In genomic region chr17:81391268-81391963, GRCh38 we compare ENCODE assay signal across 9 cellular contexts. TPM values are rescaled to one million over a fixed set of nuclear protein-coding genes. Genes with fewer than 3 reads are reported as not detected.
DNase-seq lines count a peak whose midpoint lies in the region; TF ChIP-seq lines count a peak whose summit lies in the region.
"Had no signal": no experiment of that assay in that cellular context is flagged by ENCODE, and none has a peak within 500 bp of the region (broad histone marks: within the 10 kb centered on the region; RNA-seq: fewer than 3 reads in every experiment).

No MANE protein-coding gene starts in this region.

- H3K9me3 ChIP-seq in Peyer's patch = peaks cover 0 to 5% (median 0%) of the 10 kb centered on the region in 4 donors
- no peaks in the 10 kb centered on the region for H3K9me3 ChIP-seq in parathyroid adenoma (ENCODE audit: control insufficient read depth, low read length)

- POLR2A ChIA-PET in AG04449 (lab: Yijun Ruan, JAX) = interaction anchor here (0.9 to 1.3 kb wide), 4 partner anchors 10 to 62 kb away, joined by 3 to 5 read pairs (median 4); no protein-coding TSS in a partner anchor

- peak overlapping the region; percentile 64 for H3K4me2 ChIP-seq in parathyroid adenoma (ENCODE audit: low read length)

- H3K4me3 ChIP-seq in AG04449 (ENCODE audit: low read depth, low read length) = peak overlapping the region; percentile 60
- peak overlapping the region in 2 of 4 donors; percentile 60 to 94 for H3K4me3 ChIP-seq in Peyer's patch
- H3K4me3 ChIP-seq in fibroblast of villous mesenchyme (ENCODE audit: low read depth, low read length) = peak overlapping the region; percentile 70
- H3K4me3 ChIP-seq in parathyroid adenoma (ENCODE audit: low read depth, low read length) = peak overlapping the region; percentile 61

- no peak for DNase-seq in AG04449 (ENCODE audit: low read depth, low spot score)
- DNase-seq in Peyer's patch = no peak
- no peak for DNase-seq in fibroblast of villous mesenchyme (ENCODE audit: low read depth)
- no peak for DNase-seq in CD1c-positive myeloid dendritic cell (ENCODE audit: extremely low spot score)
- DNase-seq in NCI-H146 treated with DMSO at 0.1 percent for 48 hours (lab: John Stamatoyannopoulos, UW; ENCODE audit: unreplicated experiment) = no peak
- DNase-seq in NCI-H774 (lab: John Stamatoyannopoulos, UW) = no peak
- DNase-seq in UCSD-AML1 (lab: John Stamatoyannopoulos, UW; ENCODE audit: unreplicated experiment) = no peak
- DNase-seq: islet precursor cell had no signal

- no peak for TF ChIP-seq CTCF in AG04449 (IDR thresholded peaks at IDR 0.05; ENCODE audit: insufficient read depth, low read length, missing control alignments)
- TF ChIP-seq CTCF in Peyer's patch (IDR thresholded peaks at IDR 0.05) = no peak
- no peak for TF ChIP-seq CTCF in fibroblast of villous mesenchyme (IDR thresholded peaks at IDR 0.05; ENCODE audit: insufficient read depth, low read depth, low read length)
- TF ChIP-seq CTCF in parathyroid adenoma (IDR thresholded peaks at IDR 0.05) = no peak

- TF ChIP-seq POLR2A in Peyer's patch (IDR thresholded peaks at IDR 0.05) = no peak

- H3K36me3 ChIP-seq in Peyer's patch (no peaks in the 10 kb centered on the region), parathyroid adenoma (ENCODE audit: control insufficient read depth, insufficient read depth, low read length) (no peaks in the 10 kb centered on the region)

- no peak overlapping the region for H2AFZ ChIP-seq in parathyroid adenoma

- H3K4me1 ChIP-seq in Peyer's patch = peaks cover 8 to 50% (median 28%) of the 10 kb centered on the region in 4 donors
- peaks cover 25% of the 10 kb centered on the region for H3K4me1 ChIP-seq in parathyroid adenoma

- no peak overlapping the region for H3K9ac ChIP-seq in parathyroid adenoma

- no peaks in the 10 kb centered on the region for H3K27me3 ChIP-seq in Peyer's patch
- no peaks in the 10 kb centered on the region for H3K27me3 ChIP-seq in parathyroid adenoma (ENCODE audit: control insufficient read depth, insufficient read depth, low read length)

- CTCF ChIA-PET in AG04449 (lab: Yijun Ruan, JAX) = interaction anchor here (0.9 to 2.2 kb wide), 10 partner anchors 9 to 139 kb away, joined by 3 to 13 read pairs (median 4); no protein-coding TSS in a partner anchor

- H3K27ac ChIP-seq in Peyer's patch = peak overlapping the region; percentile 75 to 97 (median 94)
- H3K27ac ChIP-seq in parathyroid adenoma = peak overlapping the region; percentile 81

- H3K79me2 ChIP-seq in parathyroid adenoma = no peaks in the 10 kb centered on the region

RNA-seq across cellular contexts. Expression of gene BAHCC1, which starts 3.8 kb away (rescaled TPM):
- total RNA-seq in Peyer's patch = 10 to 100 TPM; 11.6 to 43.0 (median 23.9) TPM
- total RNA-seq in fibroblast of villous mesenchyme = 6.5 and 8.4 TPM in 2 replicates
